In genomic region chr9:133144142-133144886, GRCh38 we compare ENCODE assay signal across 8 cellular contexts. TPM values are rescaled to one million over a fixed set of nuclear protein-coding genes. Genes with fewer than 3 reads are reported as not detected.
DNase-seq lines count a peak whose midpoint lies in the region; ATAC-seq lines count a peak whose summit lies in the region.

No MANE protein-coding gene starts in this region.

- CTCF ChIA-PET in activated CD4-positive, alpha-beta memory T cell treated with anti-CD3 and anti-CD28 coated beads, Interleukin-2, amount 10 ng/mL, durations not matched to agents 7 days and 5 days (lab: Charles Lee) = interaction anchor here (0.6 to 8.9 kb wide), 37 partner anchors 9 to 791 kb away, joined by 3 to 190 read pairs (median 8); partner anchors contain the start of genes GTF3C5, RALGDS and SLC2A6

- H3K9me3 ChIP-seq in ectodermal cell (ENCODE audit: control insufficient read depth, low read length) = no peaks in the 10 kb centered on the region
- H3K9me3 ChIP-seq in mesodermal cell (ENCODE audit: control insufficient read depth, low read length) = no peaks in the 10 kb centered on the region

- peak; percentile 46 for ATAC-seq in HG03064 (IDR thresholded peaks at IDR 0.05; ENCODE audit: low read depth, unreplicated experiment)

- no peaks in the 10 kb centered on the region for H3K36me3 ChIP-seq in ectodermal cell (ENCODE audit: control insufficient read depth, insufficient read depth, low read length)
- H3K36me3 ChIP-seq in mesodermal cell (ENCODE audit: control insufficient read depth, insufficient read depth, low read length) = peaks cover 3% of the 10 kb centered on the region

- 15 to 16% methylated on average over 52 of the region's 52 CpGs for WGBS in ectodermal cell, 2 experiments
- 20 to 25% methylated on average over 30 to 43 of the region's 52 CpGs for WGBS in mesodermal cell (ENCODE audit: insufficient coverage in 2 of 2), 2 experiments

- H3K27ac ChIP-seq in ectodermal cell (ENCODE audit: insufficient read depth, low read depth, low read length, poor library complexity, severe bottlenecking) = peak overlapping the region; percentile 58
- peak overlapping the region; percentile 67 for H3K27ac ChIP-seq in mesodermal cell (ENCODE audit: low read depth, low read length, severe bottlenecking)

- peaks cover 12% of the 10 kb centered on the region for H3K36me3 Mint-ChIP-seq in activated CD4-positive, alpha-beta memory T cell treated with anti-CD3 and anti-CD28 coated beads, Interleukin-2, amount 10 ng/mL, durations not matched to agents 7 days and 5 days (ENCODE audit: low read depth)

- no peaks in the 10 kb centered on the region for H3K9me3 Mint-ChIP-seq in activated CD4-positive, alpha-beta memory T cell treated with anti-CD3 and anti-CD28 coated beads, Interleukin-2, amount 10 ng/mL, durations not matched to agents 7 days and 5 days

- peak overlapping the region; percentile 75 for H3K4me3 Mint-ChIP-seq in activated CD4-positive, alpha-beta memory T cell treated with anti-CD3 and anti-CD28 coated beads, Interleukin-2, amount 10 ng/mL, durations not matched to agents 7 days and 5 days

- H3K27me3 Mint-ChIP-seq in activated CD4-positive, alpha-beta memory T cell treated with anti-CD3 and anti-CD28 coated beads, Interleukin-2, amount 10 ng/mL, durations not matched to agents 7 days and 5 days = no peaks in the 10 kb centered on the region

- H3K4me3 ChIP-seq in ectodermal cell (ENCODE audit: insufficient read depth, low read depth, low read length) (peak overlapping the region; percentile 23), mesodermal cell (ENCODE audit: extremely low read depth, insufficient read depth, low read length, poor library complexity, severe bottlenecking) (no peak overlapping the region)

- H3K27me3 ChIP-seq in ectodermal cell (ENCODE audit: control insufficient read depth, insufficient read depth, low read length, poor library complexity, severe bottlenecking) = no peaks in the 10 kb centered on the region

- POLR2A ChIA-PET in activated CD4-positive, alpha-beta memory T cell treated with anti-CD3 and anti-CD28 coated beads, Interleukin-2, amount 10 ng/mL, durations not matched to agents 7 days and 5 days (lab: Charles Lee) = interaction anchor here (0.6 to 8.1 kb wide), 15 partner anchors 12 to 227 kb away, joined by 3 to 131 read pairs (median 5); partner anchors contain the start of genes GTF3C5 and RALGDS

- DNase-seq in NCI-H2081 (lab: John Stamatoyannopoulos, UW) (peak; percentile 65 to 76), NCI-H2081 treated with DMSO at 0.1 percent for 48 hours (lab: John Stamatoyannopoulos, UW) (no peak), NCI-H748 (lab: John Stamatoyannopoulos, UW; ENCODE audit: unreplicated experiment) (peak; percentile 82)
- DNase-seq in activated CD4-positive, alpha-beta memory T cell treated with anti-CD3 and anti-CD28 coated beads, Interleukin-2, amount 10 ng/mL, durations not matched to agents 7 days and 5 days = peak; percentile 96
- peak; percentile 91 to 93 for DNase-seq in stimulated activated CD8-positive, alpha-beta memory T cell treated with anti-CD3 and anti-CD28 coated beads, Interleukin-15, amount 100 ng/mL, for 48 hours (ENCODE audit: low read depth in 2 of 2)

- peak overlapping the region; percentile 90 for H3K27ac Mint-ChIP-seq in activated CD4-positive, alpha-beta memory T cell treated with anti-CD3 and anti-CD28 coated beads, Interleukin-2, amount 10 ng/mL, durations not matched to agents 7 days and 5 days

- H3K4me1 ChIP-seq in ectodermal cell (ENCODE audit: control insufficient read depth, insufficient read depth, low read length) (peaks cover 24% of the 10 kb centered on the region), mesodermal cell (ENCODE audit: control insufficient read depth, insufficient read depth, low read length, poor library complexity, severe bottlenecking) (peaks cover 30% of the 10 kb centered on the region)

- H3K4me1 Mint-ChIP-seq in activated CD4-positive, alpha-beta memory T cell treated with anti-CD3 and anti-CD28 coated beads, Interleukin-2, amount 10 ng/mL, durations not matched to agents 7 days and 5 days = peaks cover 80% of the 10 kb centered on the region

RNA-seq across cellular contexts. Expression of gene GBGT1, which starts 19.4 kb away (rescaled TPM):
- 1 to 10 TPM; 2.5 to 3.9 TPM for total RNA-seq in activated CD4-positive, alpha-beta memory T cell treated with anti-CD3 and anti-CD28 coated beads, Interleukin-2, amount 10 ng/mL, durations not matched to agents 7 days and 5 days
- 2.1 TPM for polyA plus RNA-seq in ectodermal cell (2013, experiment 1 of 4)
- 2.2 TPM for polyA plus RNA-seq in ectodermal cell (2013, experiment 2 of 4)
- polyA plus RNA-seq in ectodermal cell (2013, experiment 3 of 4) = 1.5 TPM
- 2.8 TPM for polyA plus RNA-seq in ectodermal cell (2013, experiment 4 of 4)
- 16.3 TPM for polyA plus RNA-seq in mesodermal cell (2013, experiment 1 of 2)
- 10.2 TPM for polyA plus RNA-seq in mesodermal cell (2013, experiment 2 of 2)

RNA-seq across cellular contexts. Expression of gene RALGDS, which starts 23.3 kb away (rescaled TPM):
- 100 to 1,000 TPM; 113 to 123 TPM for total RNA-seq in activated CD4-positive, alpha-beta memory T cell treated with anti-CD3 and anti-CD28 coated beads, Interleukin-2, amount 10 ng/mL, durations not matched to agents 7 days and 5 days
- polyA plus RNA-seq in ectodermal cell (2013, experiment 1 of 4) = 47.0 TPM
- polyA plus RNA-seq in ectodermal cell (2013, experiment 2 of 4) = 48.7 TPM
- 50.8 TPM for polyA plus RNA-seq in ectodermal cell (2013, experiment 3 of 4)
- polyA plus RNA-seq in ectodermal cell (2013, experiment 4 of 4) = 56.8 TPM
- polyA plus RNA-seq in mesodermal cell (2013, experiment 1 of 2) = 66.2 TPM
- polyA plus RNA-seq in mesodermal cell (2013, experiment 2 of 2) = 57.5 TPM
